In the genomic region with DNA sequence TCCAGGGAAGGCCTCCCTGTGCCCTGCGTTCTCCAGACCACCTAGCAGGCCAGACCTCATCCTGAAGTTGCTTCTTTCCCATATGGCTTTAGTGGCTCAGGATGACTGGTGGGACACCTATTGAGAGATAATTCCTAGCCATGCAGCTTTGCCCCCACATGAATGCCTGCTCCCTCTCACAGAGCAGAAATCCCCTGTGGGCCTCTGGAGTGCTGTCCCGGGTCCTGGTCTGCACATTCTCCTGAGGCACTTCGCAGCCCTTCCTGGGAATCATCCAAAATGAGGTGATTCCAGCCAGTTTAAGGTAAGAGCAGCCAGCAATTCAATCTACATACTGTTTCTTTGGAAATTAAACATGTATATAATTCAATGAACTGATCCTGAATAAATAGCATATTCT, we compare ENCODE assay signal across 25 cellular contexts.
"Had no signal": no experiment of that assay in that cellular context is flagged by ENCODE, and none has a peak within 500 bp of the region (broad histone marks: within the 10 kb centered on the region; RNA-seq: fewer than 3 reads in every experiment).

No MANE protein-coding gene starts in this region.

- H3K36me3 ChIP-seq: left lung, lower lobe of right lung, ovary, right atrium auricular region, right lobe of liver, transverse colon, upper lobe of right lung had no signal

- ATAC-seq: left cardiac atrium; left lung; lower lobe of right lung; natural killer cell; right lobe of liver; stimulated activated memory B cell treated with anti-CD40 and anti-IgM and Interleukin-4, amounts not matched to agents 10 μg/mL and 1 μg/mL and 100 μg/mL, for 72 hours; stimulated activated naive CD8-positive, alpha-beta T cell treated with anti-CD3 and anti-CD28 coated beads, Interleukin-15, amount 100 ng/mL, for 72 hours; upper lobe of right lung had no signal

- H3K36me3 Mint-ChIP-seq: mesothelial cell of epicardium; naive B cell; natural killer cell; stimulated activated memory B cell treated with anti-CD40 and anti-IgM and Interleukin-4, amounts not matched to agents 10 μg/mL and 1 μg/mL and 100 μg/mL, for 72 hours had no signal

- H3K4me3 ChIP-seq: left lung, lower lobe of right lung, ovary, right atrium auricular region, right lobe of liver, smooth muscle cell, transverse colon, upper lobe of right lung had no signal

- H3K4me3 Mint-ChIP-seq: mesothelial cell of epicardium; naive B cell; natural killer cell; nephron progenitor cell; stimulated activated memory B cell treated with anti-CD40 and anti-IgM and Interleukin-4, amounts not matched to agents 10 μg/mL and 1 μg/mL and 100 μg/mL, for 72 hours; stimulated activated naive CD8-positive, alpha-beta T cell treated with anti-CD3 and anti-CD28 coated beads, Interleukin-15, amount 100 ng/mL, for 72 hours had no signal

- H3K27ac Mint-ChIP-seq: mesothelial cell of epicardium; natural killer cell; nephron progenitor cell; stimulated activated memory B cell treated with anti-CD40 and anti-IgM and Interleukin-4, amounts not matched to agents 10 μg/mL and 1 μg/mL and 100 μg/mL, for 72 hours; stimulated activated naive CD8-positive, alpha-beta T cell treated with anti-CD3 and anti-CD28 coated beads, Interleukin-15, amount 100 ng/mL, for 72 hours had no signal

- H3K9me3 Mint-ChIP-seq: mesothelial cell of epicardium; natural killer cell; nephron progenitor cell; stimulated activated memory B cell treated with anti-CD40 and anti-IgM and Interleukin-4, amounts not matched to agents 10 μg/mL and 1 μg/mL and 100 μg/mL, for 72 hours; stimulated activated naive CD8-positive, alpha-beta T cell treated with anti-CD3 and anti-CD28 coated beads, Interleukin-15, amount 100 ng/mL, for 72 hours had no signal

- H3K27me3 ChIP-seq: left lung, ovary, right atrium auricular region, right lobe of liver, transverse colon, upper lobe of right lung had no signal

- H3K4me2 ChIP-seq: smooth muscle cell had no signal

- H3K27ac ChIP-seq: left lung, lower lobe of right lung, ovary, right atrium auricular region, right lobe of liver, transverse colon, upper lobe of right lung had no signal

- H3K9me3 ChIP-seq: left lung, lower lobe of right lung, ovary, right atrium auricular region, right lobe of liver, transverse colon, upper lobe of right lung had no signal

- H3K4me1 Mint-ChIP-seq: naive B cell; nephron progenitor cell; stimulated activated memory B cell treated with anti-CD40 and anti-IgM and Interleukin-4, amounts not matched to agents 10 μg/mL and 1 μg/mL and 100 μg/mL, for 72 hours had no signal

- H3K4me1 ChIP-seq: lower lobe of right lung, right atrium auricular region, right lobe of liver, transverse colon, upper lobe of right lung had no signal

- DNase-seq: hypothalamus; kidney glomerular epithelial cell; left cardiac atrium; left lung; lower lobe of right lung; mammary epithelial cell; mesenchymal stem cell; naive B cell; natural killer cell; nephron progenitor cell; ovary; right lobe of liver; stimulated activated CD4-positive, alpha-beta T cell treated with anti-CD3 and anti-CD28 coated beads, Interleukin-1b, Interleukin-23, amount 100 ng/mL, for 48 hours; stimulated activated CD4-positive, alpha-beta T cell treated with anti-CD3 and anti-CD28 coated beads, Interleukin-2, amount 100 ng/mL, for 48 hours; stimulated activated CD4-positive, alpha-beta T cell treated with anti-CD3 and anti-CD28 coated beads, Interleukin-4, amount 100 ng/mL, for 4 hours; stimulated activated CD8-positive, alpha-beta memory T cell treated with anti-CD3 and anti-CD28 coated beads, Interleukin-4, amount 100 ng/mL, for 48 hours; stimulated activated naive CD4-positive, alpha-beta T cell treated with Interleukin-2 at 50 U/mL for 16 hours; stimulated activated naive CD8-positive, alpha-beta T cell treated with anti-CD3 and anti-CD28 coated beads, Interleukin-15, amount 100 ng/mL, for 72 hours; substantia nigra; transverse colon; upper lobe of right lung had no signal
